Comparison of ENCODE assay signal across 15 cellular contexts in the genomic region with DNA sequence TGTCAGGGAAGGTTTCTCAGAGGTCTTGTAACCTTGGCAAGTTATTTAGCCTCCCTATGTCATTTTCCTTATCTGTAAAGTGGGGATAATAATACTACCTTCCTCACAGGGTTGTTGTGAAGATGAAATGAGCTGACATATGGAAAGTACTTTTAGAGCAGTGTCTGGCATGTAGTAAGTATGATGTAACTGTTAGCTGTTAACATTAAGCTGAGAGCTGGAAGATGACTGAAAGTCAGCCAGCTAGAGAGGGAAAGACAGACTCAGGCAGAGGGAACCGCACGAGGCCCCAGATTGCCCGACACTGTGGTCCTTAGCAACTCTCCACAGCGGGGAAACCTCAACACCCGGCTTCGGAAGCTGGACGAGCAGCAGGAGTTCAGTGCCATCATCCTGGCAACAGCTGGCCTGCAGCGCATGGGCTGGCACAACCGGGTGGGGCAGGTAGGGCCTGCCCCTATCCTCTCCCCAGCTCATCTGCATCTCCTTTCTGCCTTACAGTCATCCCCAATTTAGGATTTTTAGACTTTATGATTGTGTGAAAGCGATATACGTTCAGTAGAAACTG. TPM values are rescaled to one million over a fixed set of nuclear protein-coding genes. Genes with fewer than 3 reads are reported as not detected.
DNase-seq lines count a peak whose midpoint lies in the region; FAIRE-seq and TF ChIP-seq lines count a peak whose summit lies in the region.
"Had no signal": no experiment of that assay in that cellular context is flagged by ENCODE, and none has a peak within 500 bp of the region (broad histone marks: within the 10 kb centered on the region; RNA-seq: fewer than 3 reads in every experiment).

No MANE protein-coding gene starts in this region.

- H4K20me1 ChIP-seq in astrocyte (ENCODE audit: insufficient read depth, low read length), result peaks cover 29% of the 10 kb centered on the region

- intact Hi-C loops in stomach (cut with DNase I; ENCODE audit: low total_unique reads), result no loop called here

- H3K4me3 ChIP-seq in AG10803 (ENCODE audit: low read length) (no peak overlapping the region), astrocyte (ENCODE audit: insufficient read depth, low read depth, low read length) (no peak overlapping the region), stomach (no peak overlapping the region)
- H3K4me3 ChIP-seq: psoas muscle had no signal

- no peaks in the 10 kb centered on the region for H3K9me3 Mint-ChIP-seq in astrocyte (ENCODE audit: unreplicated experiment)
- H3K9me3 Mint-ChIP-seq: activated naive CD8-positive, alpha-beta T cell treated with anti-CD3 and anti-CD28 coated beads for 36 hours; stimulated activated naive CD8-positive, alpha-beta T cell treated with anti-CD3 and anti-CD28 coated beads, Interleukin-15, Interleukin-2, amounts not matched to agents 100 ng/mL and 50 ng/mL, for 24 hours; T-cell had no signal

- H3K79me2 ChIP-seq in astrocyte (ENCODE audit: insufficient read depth, low read length), result peaks cover 49% of the 10 kb centered on the region

- H3K4me1 Mint-ChIP-seq in astrocyte (ENCODE audit: low read depth, unreplicated experiment), result peaks cover 15% of the 10 kb centered on the region

- DNase-seq in AG10803 (ENCODE audit: low read depth) (peak; percentile 37), ELF-1 (ENCODE audit: low read depth, low spot score) (peak; percentile 10), astrocyte (ENCODE audit: low read depth) (no peak), EL (no peak), stomach (no peak), NCI-H1417 treated with DMSO at 0.1 percent for 48 hours (lab: John Stamatoyannopoulos, UW) (no peak)
- DNase-seq: activated naive CD8-positive, alpha-beta T cell treated with anti-CD3 and anti-CD28 coated beads for 36 hours; midbrain; NCI-H1694; psoas muscle; stimulated activated CD4-positive, alpha-beta T cell treated with anti-CD3 and anti-CD28 coated beads, Interleukin-4, amount 100 ng/mL, for 1 hour; T-cell had no signal

- H3K9ac ChIP-seq in astrocyte (ENCODE audit: low read length), result no peak overlapping the region

- no peak for TF ChIP-seq CTCF in AG10803 (conservative IDR thresholded peaks at IDR 0.05; ENCODE audit: low read length)
- TF ChIP-seq CTCF in astrocyte (IDR thresholded peaks at IDR 0.05; ENCODE audit: insufficient read depth, low read depth, low read length), result no peak
- no peak for TF ChIP-seq CTCF in stomach (IDR thresholded peaks at IDR 0.05)

- peaks cover 17% of the 10 kb centered on the region for H3K4me1 ChIP-seq in astrocyte (ENCODE audit: insufficient read depth, low read length)
- peaks cover 19 to 46% (median 32%) of the 10 kb centered on the region in 4 donors for H3K4me1 ChIP-seq in stomach

- TF ChIP-seq EP300 in stomach (IDR thresholded peaks at IDR 0.05), result no peak

- peak overlapping the region; percentile 62 for H3K27ac Mint-ChIP-seq in astrocyte (ENCODE audit: unreplicated experiment)
- H3K27ac Mint-ChIP-seq: stimulated activated naive CD8-positive, alpha-beta T cell treated with anti-CD3 and anti-CD28 coated beads, Interleukin-15, Interleukin-2, amounts not matched to agents 100 ng/mL and 50 ng/mL, for 24 hours; T-cell had no signal

- H3K27ac ChIP-seq in astrocyte (ENCODE audit: low read depth, low read length), result no peak overlapping the region
- peak overlapping the region in 1 of 5 donors; percentile 43 for H3K27ac ChIP-seq in stomach
- H3K27ac ChIP-seq: psoas muscle had no signal

- H3K4me2 ChIP-seq in astrocyte (ENCODE audit: low read length), result no peak overlapping the region

- WGBS in stomach, 5 donors, result 69 to 91% (median 81%) methylated on average over 11 of the region's 11 CpGs

- H3K27me3 ChIP-seq in astrocyte (ENCODE audit: insufficient read depth, low read length) (no peaks in the 10 kb centered on the region), stomach (no peaks in the 10 kb centered on the region)

- FAIRE-seq in astrocyte (lab: Jason Lieb, UNC), result no peak
- FAIRE-seq: colon, GM19239 had no signal

- no peak overlapping the region for H2AFZ ChIP-seq in astrocyte (ENCODE audit: low read depth, low read length)

- no peak overlapping the region for H3K4me3 Mint-ChIP-seq in astrocyte (ENCODE audit: unreplicated experiment)
- H3K4me3 Mint-ChIP-seq: stimulated activated naive CD8-positive, alpha-beta T cell treated with anti-CD3 and anti-CD28 coated beads, Interleukin-15, Interleukin-2, amounts not matched to agents 100 ng/mL and 50 ng/mL, for 24 hours; T-cell had no signal

- H3K9me3 ChIP-seq in astrocyte (ENCODE audit: insufficient read depth, low read depth, low read length) (no peaks in the 10 kb centered on the region), stomach (no peaks in the 10 kb centered on the region)
- H3K9me3 ChIP-seq: psoas muscle had no signal

- peaks cover 3% of the 10 kb centered on the region for H3K36me3 Mint-ChIP-seq in astrocyte (ENCODE audit: low read depth, unreplicated experiment)

- no peak for TF ChIP-seq POLR2A in stomach (IDR thresholded peaks at IDR 0.05)

- H3K36me3 ChIP-seq in astrocyte (ENCODE audit: insufficient read depth, low read length) (peaks cover 4% of the 10 kb centered on the region), stomach (peaks cover 0 to 11% (median 0%) of the 10 kb centered on the region in 4 donors)

- no peaks in the 10 kb centered on the region for H3K27me3 Mint-ChIP-seq in astrocyte (ENCODE audit: low read depth, unreplicated experiment)
- H3K27me3 Mint-ChIP-seq: stimulated activated naive CD8-positive, alpha-beta T cell treated with anti-CD3 and anti-CD28 coated beads, Interleukin-15, Interleukin-2, amounts not matched to agents 100 ng/mL and 50 ng/mL, for 24 hours; T-cell had no signal

RNA-seq across cellular contexts. Expression of a gene that starts 6.5 kb away (rescaled TPM):
- 21.4 and 22.2 TPM in 2 replicates for total RNA-seq in astrocyte
- 10 to 100 TPM in 1 of 5 donors, 1 to 10 TPM in 3, not detected in 1; 3.8 to 15.9 (median 8.1) TPM for total RNA-seq in stomach
- 10 to 100 TPM; 23.0 to 25.0 (median 23.5) TPM for polyA plus RNA-seq in stomach

RNA-seq across cellular contexts. Expression of a gene that starts 10.5 kb away (rescaled TPM):
- total RNA-seq in astrocyte, result 44.1 and 47.1 TPM in 2 replicates
- total RNA-seq in stomach, result 10 to 100 TPM in 3 of 5 donors, 1 to 10 TPM in 2; 2.3 to 27.7 (median 13.2) TPM
- polyA plus RNA-seq in stomach, result 10 to 100 TPM; 14.4 to 28.5 (median 14.5) TPM

RNA-seq across cellular contexts. Expression of a gene that starts 16.0 kb away (rescaled TPM):
- 10.9 and 11.1 TPM in 2 replicates for total RNA-seq in astrocyte
- 10 to 100 TPM in 3 of 5 donors, 1 to 10 TPM in 2; 2.6 to 19.9 (median 13.4) TPM for total RNA-seq in stomach
- polyA plus RNA-seq in stomach, result 1 to 10 TPM; 1.7 to 6.1 (median 2.4) TPM

RNA-seq across cellular contexts. Expression of a gene that starts 23.5 kb away (rescaled TPM):
- total RNA-seq in astrocyte (22.4 and 24.0 TPM in 2 replicates), stomach (100 to 1,000 TPM in 1 of 5 donors, 10 to 100 TPM in 3, 1 to 10 TPM in 1; 8.2 to 190 (median 21.1) TPM)
- polyA plus RNA-seq in stomach, result 10 to 100 TPM; 25.5 to 43.1 (median 40.9) TPM

RNA-seq across cellular contexts. Expression of a gene that starts 30.2 kb away (rescaled TPM):
- 22.7 and 27.8 TPM in 2 replicates for total RNA-seq in astrocyte
- 10 to 100 TPM; 17.1 to 80.8 (median 43.6) TPM for total RNA-seq in stomach
- 10 to 100 TPM in 2 of 3 donors, 1 to 10 TPM in 1; 9.2 to 11.9 (median 10.1) TPM for polyA plus RNA-seq in stomach

Comparison
In these comparisons a context has a peak if more than half of its experiments do, and no peak if none do; other contexts are left out.
1. DNase-seq: peak in AG10803 (single experiment) and ELF-1 (single experiment); none in astrocyte (single experiment), EL (single experiment), stomach (single experiment) and NCI-H1417 treated with DMSO at 0.1 percent for 48 hours (single experiment).